Comparison of ENCODE assay signal across 26 cellular contexts in the genomic region with DNA sequence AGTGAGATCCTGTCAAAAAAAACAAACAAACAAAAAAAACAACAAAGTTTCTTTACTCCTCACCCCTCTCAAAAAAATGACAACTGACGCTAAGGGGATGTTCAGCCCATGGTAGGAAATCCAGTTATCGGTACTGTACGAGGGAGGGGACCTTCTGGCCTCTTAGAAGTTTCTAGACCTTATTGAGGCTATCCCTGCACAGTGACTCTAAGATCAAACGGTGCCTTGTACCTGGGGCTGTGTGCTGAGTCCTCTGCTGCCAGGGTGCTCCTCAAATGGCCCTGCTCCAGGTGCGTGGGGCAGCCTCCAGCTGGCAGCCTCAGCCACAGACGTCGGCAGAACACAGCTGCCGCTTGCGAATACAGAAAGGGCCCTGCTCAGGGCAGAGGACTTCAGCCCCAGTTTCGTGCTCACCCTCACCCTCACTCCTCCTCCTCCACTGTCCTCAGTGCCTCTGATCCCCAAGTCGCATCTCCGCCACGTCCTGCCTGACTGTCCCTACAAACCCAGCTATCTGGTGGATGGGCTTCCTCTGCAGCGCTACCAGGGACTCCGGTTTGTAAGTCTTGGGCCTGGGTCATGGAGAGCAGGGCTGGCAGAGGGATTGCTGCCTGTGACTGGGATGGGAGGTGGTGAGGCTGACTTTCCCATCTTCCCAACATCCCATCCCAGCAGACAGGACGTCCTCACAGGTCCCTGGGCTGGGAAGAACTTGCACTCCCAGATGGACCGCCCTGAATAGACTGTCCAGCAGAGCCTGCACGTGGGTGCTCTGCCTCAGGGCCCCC.
DNase-seq lines count a peak whose midpoint lies in the region; ATAC-seq and TF ChIP-seq lines count a peak whose summit lies in the region.
"Had no signal": no experiment of that assay in that cellular context is flagged by ENCODE, and none has a peak within 500 bp of the region (broad histone marks: within the 10 kb centered on the region; RNA-seq: fewer than 3 reads in every experiment).

No MANE protein-coding gene starts in this region.

- H3K4me1 ChIP-seq in endodermal cell (ENCODE audit: control insufficient read depth, insufficient read depth, low read length) (no peaks in the 10 kb centered on the region), stomach (peaks cover 0 to 23% (median 9%) of the 10 kb centered on the region in 4 donors), MM.1S (ENCODE audit: low read length) (no peaks in the 10 kb centered on the region)
- H3K4me1 ChIP-seq: neural progenitor cell had no signal

- intact Hi-C loops in stomach (cut with DNase I; ENCODE audit: low total_unique reads), result no loop called here

- peaks cover 8% of the 10 kb centered on the region for H3K27me3 Mint-ChIP-seq in activated CD4-positive, alpha-beta T cell treated with anti-CD3 and anti-CD28 coated beads, Interleukin-2, amount 10 ng/mL, durations not matched to agents 7 days and 5 days
- no peaks in the 10 kb centered on the region for H3K27me3 Mint-ChIP-seq in endodermal cell (ENCODE audit: insufficient read depth)

- CTCF ChIA-PET in activated CD4-positive, alpha-beta T cell treated with anti-CD3 and anti-CD28 coated beads, Interleukin-2, amount 10 ng/mL, durations not matched to agents 7 days and 5 days (lab: Charles Lee), result interaction anchor here (1.0 to 3.3 kb wide), 6 partner anchors 10 to 109 kb away, joined by 3 to 33 read pairs (median 3); no protein-coding TSS in a partner anchor

- H3K9ac ChIP-seq in endodermal cell (ENCODE audit: extremely low read depth, low read length, poor library complexity, severe bottlenecking) (no peak overlapping the region), MM.1S (ENCODE audit: low read length) (no peak overlapping the region)
- H3K9ac ChIP-seq: neural progenitor cell had no signal

- POLR2A ChIA-PET in activated CD4-positive, alpha-beta T cell treated with anti-CD3 and anti-CD28 coated beads, Interleukin-2, amount 10 ng/mL, durations not matched to agents 7 days and 5 days (lab: Charles Lee), result no interaction called here

- no peak overlapping the region for H3K27ac ChIP-seq in endodermal cell (ENCODE audit: low read depth, low read length)
- no peak overlapping the region for H3K27ac ChIP-seq in stomach
- H3K27ac ChIP-seq in MM.1S (ENCODE audit: low read length), result no peak overlapping the region
- H3K27ac ChIP-seq: ascending aorta, C4-2B, neural progenitor cell, suprapubic skin had no signal

- no peak for DNase-seq in activated CD4-positive, alpha-beta T cell treated with anti-CD3 and anti-CD28 coated beads, Interleukin-2, amount 10 ng/mL, durations not matched to agents 7 days and 5 days
- no peak for DNase-seq in activated CD4-positive, alpha-beta T cell treated with anti-CD3 and anti-CD28 coated beads for 4 hours
- DNase-seq in endodermal cell (no peak), left lobe of liver (ENCODE audit: low spot score) (peak; percentile 85), stomach (peak; percentile 52), NCI-H1105 treated with DMSO at 0.1 percent for 48 hours (lab: John Stamatoyannopoulos, UW) (no peak), MM.1S (no peak)
- DNase-seq in stimulated activated CD4-positive, alpha-beta T cell treated with anti-CD3 and anti-CD28 coated beads, Interleukin-4, amount 100 ng/mL, for 4 hours, result no peak
- DNase-seq: activated CD4-positive, alpha-beta T cell treated with anti-CD3 and anti-CD28 coated beads, Interleukin-2, amount 10 ng/mL, durations not matched to agents 24 days and 14 days; activated gamma-delta T cell treated with Interleukin-2 at 50 U/mL for 16 hours; activated T-cell treated with anti-CD3 and anti-CD28 coated beads, Interleukin-2, amount 50 U/mL, for 48 hours; cortex of kidney; effector memory CD4-positive, alpha-beta T cell; immature natural killer cell; left colon; mesenchymal stem cell; NCI-H1048; NCI-H1694 treated with DMSO at 0.1 percent for 48 hours; NCI-H524 treated with DMSO at 0.1 percent for 48 hours; stimulated activated CD4-positive, alpha-beta T cell treated with anti-CD3 and anti-CD28 coated beads, Interleukin-15, amount 100 ng/mL, for 24 hours; stimulated activated naive B cell treated with anti-CD40 and anti-IgM and Interleukin-4, amounts not matched to agents 10 μg/mL and 1 μg/mL and 100 μg/mL, for 72 hours had no signal

- TF ChIP-seq CTCF in endodermal cell (conservative IDR thresholded peaks at IDR 0.05) (no peak), stomach (IDR thresholded peaks at IDR 0.05) (no peak), MM.1S (IDR thresholded peaks at IDR 0.05; ENCODE audit: low read length) (no peak)

- no peak for TF ChIP-seq POLR2A in stomach (IDR thresholded peaks at IDR 0.05)

- H3K4me3 ChIP-seq in endodermal cell (ENCODE audit: low read length) (no peak overlapping the region), stomach (no peak overlapping the region), MM.1S (ENCODE audit: low read length) (no peak overlapping the region)
- H3K4me3 ChIP-seq: ascending aorta, GM23338, neural progenitor cell, suprapubic skin had no signal

- H3K4me1 Mint-ChIP-seq in activated CD4-positive, alpha-beta T cell treated with anti-CD3 and anti-CD28 coated beads, Interleukin-2, amount 10 ng/mL, durations not matched to agents 7 days and 5 days, result peaks cover 59% of the 10 kb centered on the region
- no peaks in the 10 kb centered on the region for H3K4me1 Mint-ChIP-seq in endodermal cell

- H3K36me3 Mint-ChIP-seq in activated CD4-positive, alpha-beta T cell treated with anti-CD3 and anti-CD28 coated beads, Interleukin-2, amount 10 ng/mL, durations not matched to agents 7 days and 5 days (ENCODE audit: low read depth), result peaks cover 12% of the 10 kb centered on the region
- H3K36me3 Mint-ChIP-seq in endodermal cell (ENCODE audit: low read depth), result peaks cover 86% of the 10 kb centered on the region
- H3K36me3 Mint-ChIP-seq: neural progenitor cell; stimulated activated naive B cell treated with anti-CD40 and anti-IgM and Interleukin-4, amounts not matched to agents 10 μg/mL and 1 μg/mL and 100 μg/mL, for 72 hours had no signal

- WGBS in endodermal cell (ENCODE audit: insufficient coverage in 1 of 2, insufficient read length in 1 of 2), 2 experiments, result 88 to 95% methylated on average over 8 to 18 of the region's 18 CpGs
- WGBS in stomach, 5 donors, result 73 to 81% (median 77%) methylated on average over 15 to 18 of the region's 18 CpGs

- H3K9me3 Mint-ChIP-seq in activated CD4-positive, alpha-beta T cell treated with anti-CD3 and anti-CD28 coated beads, Interleukin-2, amount 10 ng/mL, durations not matched to agents 7 days and 5 days, result no peaks in the 10 kb centered on the region
- H3K9me3 Mint-ChIP-seq in endodermal cell, result peaks cover 4% of the 10 kb centered on the region
- H3K9me3 Mint-ChIP-seq: activated CD4-positive, alpha-beta T cell treated with anti-CD3 and anti-CD28 coated beads, Interleukin-2, amount 10 ng/mL, durations not matched to agents 24 days and 14 days; GM23338; neural progenitor cell; stimulated activated naive B cell treated with anti-CD40 and anti-IgM and Interleukin-4, amounts not matched to agents 10 μg/mL and 1 μg/mL and 100 μg/mL, for 72 hours had no signal

- ATAC-seq in left lobe of liver, result peak; percentile 82
- ATAC-seq: GM23338; left colon; stimulated activated naive B cell treated with anti-CD40 and anti-IgM and Interleukin-4, amounts not matched to agents 10 μg/mL and 1 μg/mL and 100 μg/mL, for 72 hours had no signal

- no peak overlapping the region for H3K4me3 Mint-ChIP-seq in activated CD4-positive, alpha-beta T cell treated with anti-CD3 and anti-CD28 coated beads, Interleukin-2, amount 10 ng/mL, durations not matched to agents 7 days and 5 days
- no peak overlapping the region for H3K4me3 Mint-ChIP-seq in endodermal cell
- H3K4me3 Mint-ChIP-seq: activated CD4-positive, alpha-beta T cell treated with anti-CD3 and anti-CD28 coated beads, Interleukin-2, amount 10 ng/mL, durations not matched to agents 24 days and 14 days; GM23338; neural progenitor cell; stimulated activated naive B cell treated with anti-CD40 and anti-IgM and Interleukin-4, amounts not matched to agents 10 μg/mL and 1 μg/mL and 100 μg/mL, for 72 hours had no signal

- H3K36me3 ChIP-seq in endodermal cell (ENCODE audit: control insufficient read depth, insufficient read depth, low read length) (peaks cover 62% of the 10 kb centered on the region), stomach (peaks cover 7 to 73% (median 59%) of the 10 kb centered on the region in 4 donors), MM.1S (replicated peaks; ENCODE audit: insufficient read depth, low read length) (no peaks in the 10 kb centered on the region)
- H3K36me3 ChIP-seq: neural progenitor cell, suprapubic skin had no signal

- peak overlapping the region; percentile 33 for H3K27ac Mint-ChIP-seq in activated CD4-positive, alpha-beta T cell treated with anti-CD3 and anti-CD28 coated beads, Interleukin-2, amount 10 ng/mL, durations not matched to agents 7 days and 5 days
- H3K27ac Mint-ChIP-seq in endodermal cell, result peak overlapping the region; percentile 18
- H3K27ac Mint-ChIP-seq: GM23338; neural progenitor cell; stimulated activated naive B cell treated with anti-CD40 and anti-IgM and Interleukin-4, amounts not matched to agents 10 μg/mL and 1 μg/mL and 100 μg/mL, for 72 hours had no signal

- TF ChIP-seq EP300 in stomach (IDR thresholded peaks at IDR 0.05), result no peak

- H3K4me2 ChIP-seq in MM.1S (ENCODE audit: low read depth, low read length), result no peak overlapping the region
- H3K4me2 ChIP-seq: GM23338, neural progenitor cell had no signal

- H3K79me2 ChIP-seq in MM.1S (ENCODE audit: low read length), result no peaks in the 10 kb centered on the region

- H3K9me3 ChIP-seq in endodermal cell (ENCODE audit: control insufficient read depth, low read length), result no peaks in the 10 kb centered on the region
- H3K9me3 ChIP-seq in stomach, result no peaks in the 10 kb centered on the region
- no peaks in the 10 kb centered on the region for H3K9me3 ChIP-seq in MM.1S (replicated peaks; ENCODE audit: insufficient read depth, low read length)
- H3K9me3 ChIP-seq: ascending aorta, suprapubic skin had no signal

- H4K20me1 ChIP-seq in MM.1S (ENCODE audit: insufficient read depth, low read length), result no peaks in the 10 kb centered on the region

- H3K27me3 ChIP-seq in endodermal cell (ENCODE audit: control insufficient read depth, insufficient read depth, low read length, poor library complexity, severe bottlenecking) (no peaks in the 10 kb centered on the region), stomach (peaks cover 0 to 28% (median 7%) of the 10 kb centered on the region in 3 donors), MM.1S (replicated peaks; ENCODE audit: insufficient read depth, low read length) (peaks cover 34% of the 10 kb centered on the region)
- H3K27me3 ChIP-seq: ascending aorta, neural progenitor cell had no signal

- H3F3A ChIP-seq in MM.1S (ENCODE audit: insufficient read depth, low read length), result no peaks in the 10 kb centered on the region

- no peak overlapping the region for H2AFZ ChIP-seq in MM.1S (ENCODE audit: low read length)
- H2AFZ ChIP-seq: GM23338, neural progenitor cell had no signal

- H3K9me2 ChIP-seq in MM.1S (replicated peaks; ENCODE audit: insufficient read depth, low read length), result no peaks in the 10 kb centered on the region

Comparison
In these comparisons a context has a peak if more than half of its experiments do, and no peak if none do; other contexts are left out.
1. DNase-seq: peak in left lobe of liver (single experiment) and stomach (single experiment); none in activated CD4-positive, alpha-beta T cell treated with anti-CD3 and anti-CD28 coated beads, Interleukin-2, amount 10 ng/mL, durations not matched to agents 7 days and 5 days (single experiment), activated CD4-positive, alpha-beta T cell treated with anti-CD3 and anti-CD28 coated beads for 4 hours (0 of 2), endodermal cell (single experiment), NCI-H1105 treated with DMSO at 0.1 percent for 48 hours (single experiment), MM.1S (single experiment) and stimulated activated CD4-positive, alpha-beta T cell treated with anti-CD3 and anti-CD28 coated beads, Interleukin-4, amount 100 ng/mL, for 4 hours (0 of 2).